8 cellular contexts compared by ENCODE assay signal in the genomic region with DNA sequence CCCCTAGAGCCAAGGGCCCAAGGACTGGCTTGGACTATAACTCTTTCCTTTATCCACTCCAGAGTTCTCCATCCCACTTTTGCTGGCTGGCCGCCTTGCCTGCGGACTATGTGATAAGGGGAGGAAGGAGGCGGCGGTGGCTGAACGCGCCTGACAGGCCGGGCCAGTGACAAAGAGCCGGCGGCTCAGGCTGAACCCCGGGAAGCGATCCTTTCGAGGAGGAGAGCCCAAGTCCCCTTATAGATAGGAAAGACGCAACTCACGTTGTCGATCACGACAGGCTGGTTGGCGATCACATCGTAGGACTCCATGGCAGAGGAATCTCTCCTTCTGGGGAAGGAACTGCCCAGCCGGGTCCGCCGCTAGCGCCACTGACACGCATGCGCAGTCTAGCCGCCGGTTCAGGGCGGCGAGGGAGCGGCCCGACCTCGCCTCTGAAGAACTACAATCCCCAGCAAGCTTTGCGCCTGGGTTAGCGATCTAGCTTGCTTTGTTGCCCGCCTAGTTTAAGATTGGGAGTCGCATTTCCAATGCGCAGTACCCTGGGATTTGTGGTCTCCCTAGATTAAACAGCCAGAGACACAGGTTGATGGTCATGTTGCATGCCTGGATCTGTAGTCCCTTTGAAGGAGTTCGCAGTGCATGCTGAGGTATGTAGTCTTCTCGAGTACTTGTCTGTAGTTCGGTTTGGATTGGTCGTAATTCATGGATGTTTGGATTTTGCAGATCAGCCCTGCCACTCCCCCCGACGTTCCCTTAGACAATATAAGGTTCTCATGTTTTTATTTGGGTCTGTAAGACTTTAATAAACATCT. TPM values are rescaled to one million over a fixed set of nuclear protein-coding genes. Genes with fewer than 3 reads are reported as not detected.
DNase-seq lines count a peak whose midpoint lies in the region; ATAC-seq and TF ChIP-seq lines count a peak whose summit lies in the region.

A gene (minus strand): TSS at position 376 of the 815 bp plus-strand sequence. CDS start 65 bp downstream, at position 311.

- intact Hi-C loops in activated B cell treated with CpG ODN at 0.5 μM for 24 hours (cut with micrococcal nuclease), result loop anchor here (1.0 to 10.0 kb wide), 20 partner anchors 10 to 1968 kb away; a partner anchor contains a TSS

- peaks cover 73% of the 10 kb centered on the region for H4K20me1 ChIP-seq in smooth muscle cell (ENCODE audit: low read depth)

- peaks cover 23% of the 10 kb centered on the region for H3K4me1 Mint-ChIP-seq in activated B cell treated with CpG ODN at 0.5 μM for 24 hours

- peak within 1 kb of the TSS; percentile 90 for H3K9ac ChIP-seq in smooth muscle cell (ENCODE audit: low read depth)

- WGBS in smooth muscle cell (ENCODE audit: low lambda C conversion rate), result under 1% methylated on average over 42 of the region's 42 CpGs

- no peaks in the 10 kb centered on the region for H3K27me3 Mint-ChIP-seq in activated B cell treated with CpG ODN at 0.5 μM for 24 hours

- peak within 1 kb of the TSS; percentile 89 for H3K4me2 ChIP-seq in smooth muscle cell

- TF ChIP-seq CTCF in AG09309 (IDR thresholded peaks at IDR 0.05; ENCODE audit: control insufficient read depth, insufficient read depth, low read depth, low read length, missing control alignments) (no peak), activated B cell treated with CpG ODN at 0.5 μM for 24 hours (IDR thresholded peaks at IDR 0.05) (no peak), smooth muscle cell (IDR thresholded peaks at IDR 0.05; ENCODE audit: borderline replicate concordance, insufficient read depth, poor library complexity, severe bottlenecking) (no peak)

- H3K79me2 ChIP-seq in smooth muscle cell (ENCODE audit: low read depth), result peaks cover 78% of the 10 kb centered on the region

- no peaks in the 10 kb centered on the region for H3K36me3 ChIP-seq in smooth muscle cell (ENCODE audit: low read depth)

- peak within 1 kb of the TSS; percentile 97 for H2AFZ ChIP-seq in smooth muscle cell (ENCODE audit: low read depth)

- H3K27me3 ChIP-seq in smooth muscle cell (ENCODE audit: low read depth), result no peaks in the 10 kb centered on the region

- H3K9me3 Mint-ChIP-seq in activated B cell treated with CpG ODN at 0.5 μM for 24 hours, result no peaks in the 10 kb centered on the region

- ATAC-seq in GM19023 (IDR thresholded peaks at IDR 0.05; ENCODE audit: unreplicated experiment) (peak; percentile 44), HG03196 (IDR thresholded peaks at IDR 0.05; ENCODE audit: unreplicated experiment) (peak; percentile 49), activated B cell treated with CpG ODN at 0.5 μM for 24 hours (ENCODE audit: low read depth) (peak; percentile 41)

- H3K27ac Mint-ChIP-seq in activated B cell treated with CpG ODN at 0.5 μM for 24 hours, result no peak within 1 kb of the TSS

- H3K4me3 ChIP-seq in AG09309 (ENCODE audit: control insufficient read depth, low read depth, low read length) (peak within 1 kb of the TSS; percentile 68), smooth muscle cell (peak within 1 kb of the TSS; percentile 83)

- CTCF ChIA-PET in activated B cell treated with CpG ODN at 0.5 μM for 24 hours (lab: Charles Lee), result interaction anchor here (1.0 to 4.0 kb wide), 6 partner anchors 9 to 333 kb away, joined by 3 to 47 read pairs (median 4); no protein-coding TSS in a partner anchor

- peak; percentile 99 for DNase-seq in AG09309 (ENCODE audit: low read depth)
- peak; percentile 98 for DNase-seq in NCI-H345 (lab: John Stamatoyannopoulos, UW)
- peak; percentile 90 for DNase-seq in activated B cell treated with CpG ODN at 0.5 μM for 24 hours
- DNase-seq in caudate nucleus (lab: John Stamatoyannopoulos, UW), result peak; percentile 80 to 100 (median 96)
- DNase-seq in iPS-NIHi7 (ENCODE audit: extremely low spot score), result peak; percentile 87
- peak; percentile 96 for DNase-seq in smooth muscle cell (lab: John Stamatoyannopoulos, UW; ENCODE audit: unreplicated experiment)

- H3K4me1 ChIP-seq in smooth muscle cell (ENCODE audit: low read depth), result peaks cover 15% of the 10 kb centered on the region

- no peaks in the 10 kb centered on the region for H3K9me3 ChIP-seq in smooth muscle cell (replicated peaks; ENCODE audit: low read depth)

- POLR2A ChIA-PET in activated B cell treated with CpG ODN at 0.5 μM for 24 hours (lab: Charles Lee), result interaction anchor here (0.5 to 3.4 kb wide), 17 partner anchors 9 to 257 kb away, joined by 3 to 29 read pairs (median 4); a partner anchor contains a TSS

- H3K36me3 Mint-ChIP-seq in activated B cell treated with CpG ODN at 0.5 μM for 24 hours (ENCODE audit: low read depth), result peaks cover 4% of the 10 kb centered on the region

- peaks cover 5% of the 10 kb centered on the region for H3F3A ChIP-seq in smooth muscle cell (ENCODE audit: low read depth)

- H3K4me3 Mint-ChIP-seq in activated B cell treated with CpG ODN at 0.5 μM for 24 hours, result no peak within 1 kb of the TSS

- H3K27ac ChIP-seq in caudate nucleus (ENCODE audit: low read depth, low read length) (peak within 1 kb of the TSS; percentile 90), smooth muscle cell (ENCODE audit: low read depth) (peak within 1 kb of the TSS; percentile 72)

RNA-seq across cellular contexts. Expression of the gene that starts here (rescaled TPM):
- total RNA-seq in activated B cell treated with CpG ODN at 0.5 μM for 24 hours, result 55.1 and 71.9 TPM in 2 replicates
- total RNA-seq in smooth muscle cell, result 144 and 146 TPM in 2 replicates
- polyA plus RNA-seq in smooth muscle cell, result 115 and 149 TPM in 2 replicates

Comparison
In these comparisons a context has a peak if more than half of its experiments do, and no peak if none do; other contexts are left out.
1. Peak in every context shown above with its lines: DNase-seq, ATAC-seq, H3K4me3 ChIP-seq and H3K27ac ChIP-seq.